In genomic region chr10:52751337-52751736, GRCh38 we compare ENCODE assay signal across 10 cellular contexts. TPM values are rescaled to one million over a fixed set of nuclear protein-coding genes. Genes with fewer than 3 reads are reported as not detected.
"Had no signal": no experiment of that assay in that cellular context is flagged by ENCODE, and none has a peak within 500 bp of the region (broad histone marks: within the 10 kb centered on the region; RNA-seq: fewer than 3 reads in every experiment).

No MANE protein-coding gene starts in this region.

- H3K9me3 ChIP-seq: HAP-1 had no signal

- H3K4me1 ChIP-seq: HAP-1 had no signal

- H3K27ac ChIP-seq: GM23248, HL-60 had no signal

- H3K36me3 ChIP-seq: HAP-1 had no signal

- H3K4me3 ChIP-seq: GM23248, HAP-1 had no signal

- DNase-seq: GM23248, GOT3, H7, HFFc6, IMR-90 had no signal

- ATAC-seq: HCT116 had no signal

RNA-seq across cellular contexts. Expression of gene MBL2, which starts 21.2 kb away (rescaled TPM):
- total RNA-seq: GM23248, H4, H7, HFFc6, HT1080, IMR-90 had no signal
